Comparison of ENCODE assay signal across 12 cellular contexts in genomic region chr14:68312300-68312699, GRCh38.
"Had no signal": no experiment of that assay in that cellular context is flagged by ENCODE, and none has a peak within 500 bp of the region (broad histone marks: within the 10 kb centered on the region; RNA-seq: fewer than 3 reads in every experiment).

No MANE protein-coding gene starts in this region.

- H3K36me3 ChIP-seq: colonic mucosa, gastroesophageal sphincter had no signal

- H3K4me2 ChIP-seq: smooth muscle cell had no signal

- H3K9me3 ChIP-seq: colonic mucosa, gastroesophageal sphincter, testis had no signal

- H3K27me3 ChIP-seq: colonic mucosa, gastroesophageal sphincter, testis had no signal

- H3K27ac ChIP-seq: colonic mucosa, testis had no signal

- H3K4me3 ChIP-seq: colonic mucosa, gastroesophageal sphincter, smooth muscle cell, testis had no signal

- ATAC-seq: gastroesophageal sphincter, right cardiac atrium had no signal

- FAIRE-seq: keratinocyte had no signal

- DNase-seq: activated CD4-positive, alpha-beta T cell treated with anti-CD3 and anti-CD28 coated beads, Interleukin-2, amount 50 U/mL, for 4 hours; activated gamma-delta T cell; activated T-cell treated with anti-CD3 and anti-CD28 coated beads, Interleukin-2, amount 50 U/mL, for 1 hour; caudate nucleus; colonic mucosa; posterior cingulate gyrus; right cardiac atrium; stimulated activated naive CD4-positive, alpha-beta T cell; testis had no signal
